2 cellular contexts compared by ENCODE assay signal in genomic region chrX:71941145-71941544, GRCh38.
TF ChIP-seq lines count a peak whose summit lies in the region.

No MANE protein-coding gene starts in this region.

TF ChIP-seq in A549, 52 proteins besides CTCF, POLR2A, EP300 and RAD21:
- TF ChIP-seq MYC (IDR thresholded peaks at IDR 0.05; ENCODE audit: borderline replicate concordance, low read length) (no peak), EHMT2 (IDR thresholded peaks at IDR 0.05; ENCODE audit: low read depth) (no peak), POLR2AphosphoS2 (conservative IDR thresholded peaks at IDR 0.05; ENCODE audit: low read length) (no peak), KDM1A (IDR thresholded peaks at IDR 0.05; ENCODE audit: low read depth) (no peak), CHD4 (IDR thresholded peaks at IDR 0.05; ENCODE audit: borderline replicate concordance) (no peak), MAFK (IDR thresholded peaks at IDR 0.05; ENCODE audit: partially characterized antibody) (no peak), SREBF2 (IDR thresholded peaks at IDR 0.05) (no peak), KDM5A (IDR thresholded peaks at IDR 0.05) (no peak), RARB (CRISPR knock-in tag; IDR thresholded peaks at IDR 0.05) (no peak), ZSCAN20 (CRISPR knock-in tag; IDR thresholded peaks at IDR 0.05) (no peak), MAZ (IDR thresholded peaks at IDR 0.05; ENCODE audit: borderline replicate concordance, low read depth, low read length) (no peak), ZFP36 (IDR thresholded peaks at IDR 0.05; ENCODE audit: borderline replicate concordance, partially characterized antibody) (no peak), BHLHE40 (IDR thresholded peaks at IDR 0.05; ENCODE audit: low read depth, low read length) (no peak), JUNB (IDR thresholded peaks at IDR 0.05) (no peak), HOXB5 (CRISPR knock-in tag; IDR thresholded peaks at IDR 0.05) (no peak), CBX8 (IDR thresholded peaks at IDR 0.05) (no peak), NFE2L2 (conservative IDR thresholded peaks at IDR 0.05; ENCODE audit: low read length) (no peak), HEYL (CRISPR knock-in tag; IDR thresholded peaks at IDR 0.05) (no peak), ZC3H11A (IDR thresholded peaks at IDR 0.05) (no peak)
TF ChIP-seq in A549: peak in this region for 0.

TF ChIP-seq in IMR-90, 13 proteins besides CTCF, POLR2A, EP300 and RAD21:
- TF ChIP-seq MAZ (IDR thresholded peaks at IDR 0.05; ENCODE audit: borderline replicate concordance, low read depth, low read length) (no peak), USF2 (IDR thresholded peaks at IDR 0.05; ENCODE audit: low read depth, low read length) (no peak), CEBPB (IDR thresholded peaks at IDR 0.05; ENCODE audit: low read depth, low read length) (no peak), BHLHE40 (IDR thresholded peaks at IDR 0.05; ENCODE audit: low read depth, low read length) (no peak), NFE2L2 (IDR thresholded peaks at IDR 0.05; ENCODE audit: low read depth, low read length) (no peak), RFX5 (IDR thresholded peaks at IDR 0.05; ENCODE audit: low read depth, low read length) (no peak), RCOR1 (IDR thresholded peaks at IDR 0.05; ENCODE audit: insufficient replicate concordance, low read length) (no peak), MXI1 (IDR thresholded peaks at IDR 0.05; ENCODE audit: borderline replicate concordance, low read depth, low read length) (no peak), MAFK (IDR thresholded peaks at IDR 0.05; ENCODE audit: low read depth, low read length) (no peak), ELK1 (IDR thresholded peaks at IDR 0.05; ENCODE audit: borderline replicate concordance, low read depth, low read length) (no peak), FOS (IDR thresholded peaks at IDR 0.05; ENCODE audit: low read depth, low read length) (no peak), SMC3 (IDR thresholded peaks at IDR 0.05; ENCODE audit: low read depth, low read length) (no peak), CHD1 (IDR thresholded peaks at IDR 0.05; ENCODE audit: low read depth, low read length) (no peak)
